8 cellular contexts compared by ENCODE assay signal in the genomic region with DNA sequence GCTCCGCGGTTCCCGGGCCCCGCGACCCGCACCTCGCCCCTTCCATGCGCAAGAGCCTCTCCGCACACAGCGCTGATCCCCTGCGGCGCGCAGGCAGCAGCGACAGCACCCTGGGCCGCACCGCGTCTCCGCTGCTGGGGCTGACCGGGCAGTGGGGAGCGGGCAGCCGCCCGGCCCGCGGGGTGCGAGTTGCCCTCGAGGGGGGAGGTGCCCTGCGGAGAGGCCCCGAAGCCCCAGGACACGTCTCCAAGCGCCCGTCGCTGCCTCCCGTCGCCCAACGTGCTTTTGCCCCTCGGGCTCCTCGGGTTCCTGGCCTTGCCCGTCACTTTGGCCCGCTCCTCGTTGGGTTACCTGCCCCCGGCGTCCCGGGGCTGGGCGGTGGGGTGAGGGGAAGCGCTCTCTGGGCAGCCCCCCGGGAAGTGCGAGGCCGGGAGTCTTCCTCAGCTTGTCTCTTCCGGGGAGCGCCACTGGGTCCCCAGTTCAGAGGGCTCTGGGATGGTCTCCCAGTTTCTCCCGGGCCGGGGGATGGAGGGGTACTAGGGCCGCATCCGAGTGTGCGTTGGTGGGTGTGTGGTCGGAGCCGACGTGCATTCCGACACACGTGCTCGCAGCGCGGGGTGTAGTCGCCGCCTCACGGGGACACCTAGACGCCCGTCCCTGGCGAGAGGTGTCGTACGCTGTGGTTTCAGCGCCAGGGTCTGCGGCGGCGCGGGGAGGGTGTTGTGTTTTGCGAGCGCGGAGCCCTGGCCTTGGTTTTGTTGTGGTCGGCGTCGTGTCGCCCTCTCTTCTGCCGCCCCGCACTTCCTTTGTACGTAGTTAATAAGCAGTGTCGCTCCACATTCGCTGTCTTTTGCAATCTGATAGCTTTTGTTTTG. TPM values are rescaled to one million over a fixed set of nuclear protein-coding genes. Genes with fewer than 3 reads are reported as not detected.
A peak's percentile ranks its signal among the peaks of the same experiment; 100 is the strongest.
DNase-seq lines count a peak whose midpoint lies in the region; ATAC-seq and TF ChIP-seq lines count a peak whose summit lies in the region.

No MANE protein-coding gene starts in this region.

- H3K27ac ChIP-seq in muscle layer of colon (ENCODE audit: low read depth, low read length): peak overlapping the region; percentile 96
- H3K27ac ChIP-seq in suprapubic skin: peak overlapping the region; percentile 97

- in situ Hi-C loops in KBM-7 (cut with MboI; ENCODE audit: low pct_unique_long_range_greater_than_20kb, low sequenced_read_pairs): no loop called here

- 2% methylated on average over 46 of the region's 88 CpGs for WGBS in suprapubic skin

- no peak for ATAC-seq in HG02623 (IDR thresholded peaks at IDR 0.05; ENCODE audit: unreplicated experiment)

- H3K4me3 ChIP-seq in epithelial cell of esophagus (ENCODE audit: low read length) (peak overlapping the region; percentile 79), muscle layer of colon (ENCODE audit: low read depth in 1 of 2, low read length in 2 of 2) (peak overlapping the region; percentile 84 to 88), suprapubic skin (peak overlapping the region; percentile 82)

- no peak for TF ChIP-seq EP300 in suprapubic skin (IDR thresholded peaks at IDR 0.05)

- H3K36me3 ChIP-seq in muscle layer of colon (ENCODE audit: insufficient read depth, low read length) (no peaks in the 10 kb centered on the region), suprapubic skin (no peaks in the 10 kb centered on the region)

- peak; percentile 14 for DNase-seq in AG08395 (ENCODE audit: low spot score)
- peak; percentile 58 for DNase-seq in KBM-7
- DNase-seq in activated T-cell treated with anti-CD3 and anti-CD28 coated beads for 1 hour (ENCODE audit: low read depth): peak; percentile 11
- DNase-seq in epithelial cell of esophagus (ENCODE audit: low read depth): no peak
- DNase-seq in suprapubic skin (ENCODE audit: low spot score in 2 of 2): peak in 1 of 2 donors; percentile 76
- no peak for DNase-seq in NCI-H128 (lab: John Stamatoyannopoulos, UW; ENCODE audit: unreplicated experiment)

- peaks cover 28% of the 10 kb centered on the region for H3K4me1 ChIP-seq in muscle layer of colon (ENCODE audit: insufficient read depth, low read length)
- H3K4me1 ChIP-seq in suprapubic skin: peaks cover 44% of the 10 kb centered on the region

- H3K9ac ChIP-seq in muscle layer of colon (ENCODE audit: low read length): peak overlapping the region; percentile 88

- no peaks in the 10 kb centered on the region for H3K9me3 ChIP-seq in muscle layer of colon (ENCODE audit: low read length)
- H3K9me3 ChIP-seq in suprapubic skin: no peaks in the 10 kb centered on the region

- H3K27me3 ChIP-seq in muscle layer of colon (ENCODE audit: control insufficient read depth in 1 of 2, insufficient read depth in 2 of 2, low read length in 2 of 2): no peaks in the 10 kb centered on the region
- H3K27me3 ChIP-seq in suprapubic skin: peaks cover 17% of the 10 kb centered on the region

- peak in 1 of 2 donors; percentile 52 for TF ChIP-seq POLR2A in suprapubic skin (IDR thresholded peaks at IDR 0.05)

- TF ChIP-seq CTCF in epithelial cell of esophagus (IDR thresholded peaks at IDR 0.05; ENCODE audit: insufficient read depth, low read depth, low read length, missing control alignments): no peak
- no peak for TF ChIP-seq CTCF in suprapubic skin (IDR thresholded peaks at IDR 0.05)

RNA-seq across cellular contexts. Expression of a gene that starts 1.9 kb away (rescaled TPM):
- 100 to 1,000 TPM in 2 of 4 donors, 10 to 100 TPM in 2; 87.8 to 173 (median 107) TPM for total RNA-seq in suprapubic skin

Comparison
In these comparisons a context has a peak if more than half of its experiments do, and no peak if none do; other contexts are left out.
1. DNase-seq: peak in AG08395 (single experiment), KBM-7 (single experiment) and activated T-cell treated with anti-CD3 and anti-CD28 coated beads for 1 hour (single experiment); none in epithelial cell of esophagus (single experiment) and NCI-H128 (single experiment).
2. Peak in every context shown above with its lines, with median percentiles within 50 percentile points of each other: H3K4me3 ChIP-seq.